Comparison of ENCODE assay signal across 25 cellular contexts in the genomic region with DNA sequence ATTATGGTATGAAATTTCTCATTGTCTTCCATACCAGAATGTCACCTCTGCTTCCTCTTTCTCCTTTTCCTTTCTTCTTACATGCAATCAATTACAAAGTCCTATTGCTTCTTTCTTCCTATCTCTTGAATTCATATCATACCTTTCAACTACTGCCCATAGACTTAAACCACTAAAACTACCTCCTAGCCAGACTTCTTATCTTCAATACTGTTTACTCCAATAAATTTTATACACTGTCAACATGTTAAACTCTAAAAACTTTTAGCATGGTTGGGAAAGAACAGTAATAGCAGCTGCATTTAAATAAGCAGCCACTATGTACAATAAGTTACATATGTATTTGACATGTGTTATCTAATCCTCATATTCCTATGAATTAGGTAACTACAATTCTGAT. TPM values are rescaled to one million over a fixed set of nuclear protein-coding genes. Genes with fewer than 3 reads are reported as not detected.
"Had no signal": no experiment of that assay in that cellular context is flagged by ENCODE, and none has a peak within 500 bp of the region (broad histone marks: within the 10 kb centered on the region; RNA-seq: fewer than 3 reads in every experiment).

No MANE protein-coding gene starts in this region.

- FAIRE-seq: HepG2 had no signal

- ATAC-seq: HepG2, PC-3, Right ventricle myocardium inferior, SK-N-SH treated with all-trans-retinoic acid at 6 μM for 48 hours had no signal

- H3K27ac ChIP-seq: Peyer's patch, SJCRH30 had no signal

- H3K4me3 ChIP-seq: Peyer's patch, SJCRH30 had no signal

- DNase-seq: IMR-90, Karpas-422, KG1, MM.1S, NCI-H1092, NCI-H1105 treated with DMSO at 0.1 percent for 48 hours, NCI-H1417 treated with DMSO at 0.1 percent for 48 hours, NCI-H146, NCI-H1694 treated with DMSO at 0.1 percent for 48 hours, NCI-H1930, NCI-H2081, NCI-H2107, NCI-H2227 treated with DMSO at 0.1 percent for 48 hours, NCI-H524, NCI-H526 treated with DMSO at 0.1 percent for 48 hours, NCI-H774, PC-3, Peyer's patch, SHP77 treated with DMSO at 0.1 percent for 48 hours, SJCRH30 had no signal

- H3K9me3 ChIP-seq: Peyer's patch, SJCRH30 had no signal

- H3K27me3 ChIP-seq: Peyer's patch, SJCRH30 had no signal

- H3K4me1 ChIP-seq: Peyer's patch, SJCRH30 had no signal

RNA-seq across cellular contexts. Expression of gene INA, which starts 39.1 kb away (rescaled TPM):
- total RNA-seq: HT1080, NCI-H460, PC-3, Right ventricle myocardium inferior, SJCRH30 had no signal
